In the genomic region with DNA sequence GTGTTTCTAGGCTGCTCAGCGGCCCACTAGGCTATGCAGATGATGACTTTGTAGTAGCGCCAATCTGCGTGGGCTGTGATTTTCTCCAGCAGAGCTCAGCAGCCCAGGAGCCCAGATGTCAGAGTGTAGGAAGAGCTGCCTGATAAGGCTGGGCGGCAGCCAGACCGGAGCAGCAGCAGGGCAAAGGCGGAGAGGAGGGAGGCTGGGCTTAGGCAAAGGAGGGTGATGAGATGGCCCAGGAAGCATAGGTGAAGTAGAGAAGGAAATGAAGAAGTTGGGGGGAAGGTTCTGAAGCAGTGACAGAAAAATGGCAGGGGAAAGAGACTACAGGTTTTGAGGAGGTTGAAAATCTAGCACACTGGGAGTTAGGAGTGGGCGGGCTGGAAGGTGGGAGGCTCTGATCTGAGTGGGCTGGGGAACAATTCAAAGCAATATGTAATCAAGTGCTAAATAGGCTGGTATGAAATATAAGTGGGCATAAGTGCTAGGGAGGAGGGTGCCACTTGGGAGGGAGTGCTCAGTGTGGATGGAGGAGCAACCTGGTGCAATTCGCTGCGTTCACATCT, we compare ENCODE assay signal across 1 cellular context.
TF ChIP-seq lines count a peak whose summit lies in the region.

No MANE protein-coding gene starts in this region.

TF ChIP-seq in K562, 482 proteins besides CTCF, POLR2A, EP300 and RAD21 (continued from another document and continues in another):
- TF ChIP-seq, protein P1, sequence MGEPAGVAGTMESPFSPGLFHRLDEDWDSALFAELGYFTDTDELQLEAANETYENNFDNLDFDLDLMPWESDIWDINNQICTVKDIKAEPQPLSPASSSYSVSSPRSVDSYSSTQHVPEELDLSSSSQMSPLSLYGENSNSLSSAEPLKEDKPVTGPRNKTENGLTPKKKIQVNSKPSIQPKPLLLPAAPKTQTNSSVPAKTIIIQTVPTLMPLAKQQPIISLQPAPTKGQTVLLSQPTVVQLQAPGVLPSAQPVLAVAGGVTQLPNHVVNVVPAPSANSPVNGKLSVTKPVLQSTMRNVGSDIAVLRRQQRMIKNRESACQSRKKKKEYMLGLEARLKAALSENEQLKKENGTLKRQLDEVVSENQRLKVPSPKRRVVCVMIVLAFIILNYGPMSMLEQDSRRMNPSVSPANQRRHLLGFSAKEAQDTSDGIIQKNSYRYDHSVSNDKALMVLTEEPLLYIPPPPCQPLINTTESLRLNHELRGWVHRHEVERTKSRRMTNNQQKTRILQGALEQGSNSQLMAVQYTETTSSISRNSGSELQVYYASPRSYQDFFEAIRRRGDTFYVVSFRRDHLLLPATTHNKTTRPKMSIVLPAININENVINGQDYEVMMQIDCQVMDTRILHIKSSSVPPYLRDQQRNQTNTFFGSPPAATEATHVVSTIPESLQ (CRISPR knock-in tag; IDR thresholded peaks at IDR 0.05): no peak
- TF ChIP-seq ZBTB2 (IDR thresholded peaks at IDR 0.05): no peak
- no peak; the same call in 1 of the 2 replicates for TF ChIP-seq NFE2 (IDR thresholded peaks at IDR 0.05; ENCODE audit: low read depth)
- peak; percentile 47; the same call in 1 of the 2 replicates for TF ChIP-seq POLR2AphosphoS5 (IDR thresholded peaks at IDR 0.05; ENCODE audit: control insufficient read depth, insufficient read depth, low read depth, low read length)
- peak; percentile 87 for TF ChIP-seq PHF21A (IDR thresholded peaks at IDR 0.05; ENCODE audit: borderline replicate concordance, low read depth)
- TF ChIP-seq POLR2B (IDR thresholded peaks at IDR 0.05; ENCODE audit: low read depth, partially characterized antibody): no peak
- TF ChIP-seq VEZF1 (CRISPR knock-in tag; IDR thresholded peaks at IDR 0.05): no peak
- TF ChIP-seq, protein P2, sequence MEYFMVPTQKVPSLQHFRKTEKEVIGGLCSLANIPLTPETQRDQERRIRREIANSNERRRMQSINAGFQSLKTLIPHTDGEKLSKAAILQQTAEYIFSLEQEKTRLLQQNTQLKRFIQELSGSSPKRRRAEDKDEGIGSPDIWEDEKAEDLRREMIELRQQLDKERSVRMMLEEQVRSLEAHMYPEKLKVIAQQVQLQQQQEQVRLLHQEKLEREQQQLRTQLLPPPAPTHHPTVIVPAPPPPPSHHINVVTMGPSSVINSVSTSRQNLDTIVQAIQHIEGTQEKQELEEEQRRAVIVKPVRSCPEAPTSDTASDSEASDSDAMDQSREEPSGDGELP (CRISPR knock-in tag; IDR thresholded peaks at IDR 0.05; ENCODE audit: borderline replicate concordance): peak; percentile 28; the same call in 1 of the 2 replicates
- TF ChIP-seq ZNF41 (CRISPR knock-in tag; conservative IDR thresholded peaks at IDR 0.05): no peak
- no peak for TF ChIP-seq NUFIP1 (IDR thresholded peaks at IDR 0.05; ENCODE audit: partially characterized antibody)
- no peak for TF ChIP-seq RFX7 (CRISPR knock-in tag; IDR thresholded peaks at IDR 0.05)
- TF ChIP-seq MLLT1 (IDR thresholded peaks at IDR 0.05): peak in 1 of 2 experiments; percentile 69; a peak in 2 of 4 replicates
- no peak for TF ChIP-seq SNRNP70 (optimal IDR thresholded peaks at IDR 0.05; ENCODE audit: low read depth, low read length)
- 0 out of 2 replicates have a peak, but pooled peaks have one; percentile 59 for TF ChIP-seq MYNN (IDR thresholded peaks at IDR 0.05)
- no peak for TF ChIP-seq MYNN (CRISPR knock-in tag; IDR thresholded peaks at IDR 0.05)
- no peak for TF ChIP-seq ATF4 (CRISPR knock-in tag; IDR thresholded peaks at IDR 0.05)
- TF ChIP-seq RBM25 (IDR thresholded peaks at IDR 0.05; ENCODE audit: low read depth, low read length, severe bottlenecking): no peak
- TF ChIP-seq POLR3A (IDR thresholded peaks at IDR 0.05; ENCODE audit: borderline replicate concordance, extremely low read depth, insufficient read depth, insufficient read length): no peak
- TF ChIP-seq ZFPM2 (CRISPR knock-in tag; IDR thresholded peaks at IDR 0.05): no peak
- TF ChIP-seq LARP7 (IDR thresholded peaks at IDR 0.05): 0 out of 2 replicates have a peak, but pooled peaks have one; percentile 49
- no peak for TF ChIP-seq GATAD2A (IDR thresholded peaks at IDR 0.05)
- no peak for TF ChIP-seq YBX1 (IDR thresholded peaks at IDR 0.05)
- no peak for TF ChIP-seq ZNF778 (CRISPR knock-in tag; IDR thresholded peaks at IDR 0.05)
- TF ChIP-seq CTBP1 (IDR thresholded peaks at IDR 0.05; ENCODE audit: borderline replicate concordance): peak; percentile 82; the same call in 1 of the 2 replicates
- no peak for TF ChIP-seq ETV6 (IDR thresholded peaks at IDR 0.05; ENCODE audit: borderline replicate concordance in 1 of 2, low read depth in 2 of 2, low read length in 1 of 2)
- no peak for TF ChIP-seq ETV6 (CRISPR knock-in tag; IDR thresholded peaks at IDR 0.05; ENCODE audit: borderline replicate concordance)
- TF ChIP-seq SMARCA4 (IDR thresholded peaks at IDR 0.05): peak; percentile 33; the same call in 1 of the 2 replicates
- TF ChIP-seq PKNOX1 (IDR thresholded peaks at IDR 0.05): peak; percentile 26; the same call in 1 of the 2 replicates
- TF ChIP-seq FOXM1 (IDR thresholded peaks at IDR 0.05; ENCODE audit: low read depth): no peak
- TF ChIP-seq FOXM1 (CRISPR knock-in tag; IDR thresholded peaks at IDR 0.05; ENCODE audit: low read depth): no peak
- TF ChIP-seq, protein P3, sequence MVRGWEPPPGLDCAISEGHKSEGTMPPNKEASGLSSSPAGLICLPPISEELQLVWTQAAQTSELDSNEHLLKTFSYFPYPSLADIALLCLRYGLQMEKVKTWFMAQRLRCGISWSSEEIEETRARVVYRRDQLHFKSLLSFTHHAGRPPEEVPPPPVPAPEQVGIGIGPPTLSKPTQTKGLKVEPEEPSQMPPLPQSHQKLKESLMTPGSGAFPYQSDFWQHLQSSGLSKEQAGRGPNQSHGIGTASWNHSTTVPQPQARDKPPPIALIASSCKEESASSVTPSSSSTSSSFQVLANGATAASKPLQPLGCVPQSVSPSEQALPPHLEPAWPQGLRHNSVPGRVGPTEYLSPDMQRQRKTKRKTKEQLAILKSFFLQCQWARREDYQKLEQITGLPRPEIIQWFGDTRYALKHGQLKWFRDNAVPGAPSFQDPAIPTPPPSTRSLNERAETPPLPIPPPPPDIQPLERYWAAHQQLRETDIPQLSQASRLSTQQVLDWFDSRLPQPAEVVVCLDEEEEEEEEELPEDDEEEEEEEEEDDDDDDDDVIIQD (CRISPR knock-in tag; IDR thresholded peaks at IDR 0.05): no peak
- TF ChIP-seq CEBPB (tag; IDR thresholded peaks at IDR 0.05): no peak
- TF ChIP-seq TBL1XR1 (IDR thresholded peaks at IDR 0.05; ENCODE audit: low read length in 2 of 2): peak in 1 of 2 experiments; percentile 40; a peak in 1 of 4 replicates
- TF ChIP-seq ZNF274 (IDR thresholded peaks at IDR 0.05; ENCODE audit: borderline replicate concordance, low read depth, low read length): no peak
- no peak for TF ChIP-seq FOXP1 (CRISPR knock-in tag; IDR thresholded peaks at IDR 0.05)
- TF ChIP-seq, protein P4, sequence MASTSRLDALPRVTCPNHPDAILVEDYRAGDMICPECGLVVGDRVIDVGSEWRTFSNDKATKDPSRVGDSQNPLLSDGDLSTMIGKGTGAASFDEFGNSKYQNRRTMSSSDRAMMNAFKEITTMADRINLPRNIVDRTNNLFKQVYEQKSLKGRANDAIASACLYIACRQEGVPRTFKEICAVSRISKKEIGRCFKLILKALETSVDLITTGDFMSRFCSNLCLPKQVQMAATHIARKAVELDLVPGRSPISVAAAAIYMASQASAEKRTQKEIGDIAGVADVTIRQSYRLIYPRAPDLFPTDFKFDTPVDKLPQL (IDR thresholded peaks at IDR 0.05; ENCODE audit: extremely low read depth, insufficient read length): no peak
- no peak for TF ChIP-seq E2F8 (IDR thresholded peaks at IDR 0.05; ENCODE audit: low read depth, partially characterized antibody)
- no peak for TF ChIP-seq SP1 (CRISPR knock-in tag; IDR thresholded peaks at IDR 0.05)
- TF ChIP-seq PCBP2 (IDR thresholded peaks at IDR 0.05; ENCODE audit: low read depth, low read length, poor library complexity, severe bottlenecking): no peak
- TF ChIP-seq ZNF124 (CRISPR knock-in tag; IDR thresholded peaks at IDR 0.05): no peak
- TF ChIP-seq TAL1 (IDR thresholded peaks at IDR 0.05): 0 out of 2 replicates have a peak, but pooled peaks have one; percentile 32
- TF ChIP-seq BMI1 (IDR thresholded peaks at IDR 0.05; ENCODE audit: low read length): no peak
- no peak for TF ChIP-seq ZFP30 (CRISPR knock-in tag; IDR thresholded peaks at IDR 0.05; ENCODE audit: borderline replicate concordance)
- no peak for TF ChIP-seq PHTF2 (CRISPR knock-in tag; IDR thresholded peaks at IDR 0.05)
- no peak for TF ChIP-seq NR1H2 (CRISPR knock-in tag; IDR thresholded peaks at IDR 0.05)
